ENCODE assay signal across 1 cellular context in genomic region chr12:1529228-1529861, GRCh38.
TF ChIP-seq lines count a peak whose summit lies in the region.

No MANE protein-coding gene starts in this region.

TF ChIP-seq in GM12878, 131 proteins besides CTCF, POLR2A, EP300 and RAD21 (continued from another document):
- TF ChIP-seq HSF1 (IDR thresholded peaks at IDR 0.05; ENCODE audit: low read depth, low read length): no peak
- TF ChIP-seq ZNF24 (IDR thresholded peaks at IDR 0.05): no peak
- TF ChIP-seq KAT2A (conservative IDR thresholded peaks at IDR 0.05; ENCODE audit: control insufficient read depth, low read depth, low read length): no peak
- TF ChIP-seq BCL11A (IDR thresholded peaks at IDR 0.05; ENCODE audit: low read depth, low read length): no peak
- no peak for TF ChIP-seq ESRRA (IDR thresholded peaks at IDR 0.05; ENCODE audit: low read length)
- no peak for TF ChIP-seq USF2 (IDR thresholded peaks at IDR 0.05; ENCODE audit: borderline replicate concordance, low read depth, low read length)
- no peak for TF ChIP-seq SUZ12 (IDR thresholded peaks at IDR 0.05; ENCODE audit: unreplicated experiment)
- TF ChIP-seq IRF4 (IDR thresholded peaks at IDR 0.05; ENCODE audit: low read depth, low read length): no peak
- no peak for TF ChIP-seq ZNF687 (IDR thresholded peaks at IDR 0.05)
- no peak for TF ChIP-seq PAX5 (IDR thresholded peaks at IDR 0.05; ENCODE audit: borderline replicate concordance, low read depth, low read length)
- TF ChIP-seq E2F4 (IDR thresholded peaks at IDR 0.05; ENCODE audit: low read depth, low read length): no peak
